Comparison of ENCODE assay signal across 8 cellular contexts in genomic region chr3:15858547-15859506, GRCh38.
DNase-seq lines count a peak whose midpoint lies in the region; ATAC-seq and TF ChIP-seq lines count a peak whose summit lies in the region.

No MANE protein-coding gene starts in this region.

- no peak for TF ChIP-seq CTCF in astrocyte of the spinal cord (IDR thresholded peaks at IDR 0.05; ENCODE audit: low read depth, low read length)

- peak; percentile 3 for DNase-seq in EH (ENCODE audit: low read depth)
- DNase-seq in HPDE6-E6E7 (ENCODE audit: extremely low spot score), result peak; percentile 4
- DNase-seq in T-helper 1 cell, result peak; percentile 41 to 68 (median 56)
- no peak for DNase-seq in astrocyte of the spinal cord (ENCODE audit: low read depth, low spot score)
- DNase-seq in iris pigment epithelial cell (ENCODE audit: low read depth), result peak; percentile 6
- DNase-seq in stimulated activated CD4-positive, alpha-beta T cell treated with anti-CD3 and anti-CD28 coated beads, Interleukin-12 subunit alpha, Interleukin-12 subunit beta, amount 100 ng/mL, for 48 hours (ENCODE audit: low read depth in 2 of 3, low spot score in 1 of 3), result peak; percentile 39 to 48 (median 46)
- no peak for DNase-seq in ecto neural progenitor cell (ENCODE audit: low spot score)

- in situ Hi-C loops in astrocyte of the spinal cord (cut with HindIII; ENCODE audit: low sequenced_read_pairs), result no loop called here

- peak; percentile 65 for ATAC-seq in GM21360 (IDR thresholded peaks at IDR 0.05; ENCODE audit: unreplicated experiment)

- peak overlapping the region; percentile 70 for H3K4me3 ChIP-seq in astrocyte of the spinal cord (ENCODE audit: low read depth, low read length)

Comparison
In these comparisons a context has a peak if more than half of its experiments do, and no peak if none do; other contexts are left out.
1. DNase-seq: peak in EH (single experiment), HPDE6-E6E7 (single experiment), T-helper 1 cell (5 of 5), iris pigment epithelial cell (single experiment) and stimulated activated CD4-positive, alpha-beta T cell treated with anti-CD3 and anti-CD28 coated beads, Interleukin-12 subunit alpha, Interleukin-12 subunit beta, amount 100 ng/mL, for 48 hours (3 of 3); none in astrocyte of the spinal cord (single experiment) and ecto neural progenitor cell (single experiment).